In genomic region chr6:37426058-37426944, GRCh38 we compare ENCODE assay signal across 24 cellular contexts.
"Had no signal": no experiment of that assay in that cellular context is flagged by ENCODE, and none has a peak within 500 bp of the region (broad histone marks: within the 10 kb centered on the region; RNA-seq: fewer than 3 reads in every experiment).

No MANE protein-coding gene starts in this region.

- H3K27ac Mint-ChIP-seq: mesothelial cell of epicardium; naive thymus-derived CD4-positive, alpha-beta T cell; natural killer cell treated with Interleukin-12 subunit alpha and Interleukin-12 subunit beta and Interleukin-15 and Interleukin-18, amount 100 ng/mL, for 72 hours; stimulated activated effector memory CD8-positive, alpha-beta T cell treated with anti-CD3 and anti-CD28 coated beads, Interleukin-12 subunit alpha, Interleukin-12 subunit beta, amount 100 ng/mL, for 72 hours; stimulated activated naive CD8-positive, alpha-beta T cell treated with anti-CD3 and anti-CD28 coated beads, Interleukin-15, Interleukin-2, amounts not matched to agents 100 ng/mL and 50 ng/mL, for 24 hours had no signal

- H3K4me2 ChIP-seq: hepatocyte had no signal

- H2AFZ ChIP-seq: hepatocyte had no signal

- H3K9me3 Mint-ChIP-seq: natural killer cell treated with Interleukin-12 subunit alpha and Interleukin-12 subunit beta and Interleukin-15 and Interleukin-18, amount 100 ng/mL, for 72 hours; stimulated activated effector memory CD8-positive, alpha-beta T cell treated with anti-CD3 and anti-CD28 coated beads, Interleukin-12 subunit alpha, Interleukin-12 subunit beta, amount 100 ng/mL, for 72 hours; stimulated activated naive CD8-positive, alpha-beta T cell treated with anti-CD3 and anti-CD28 coated beads, Interleukin-15, Interleukin-2, amounts not matched to agents 100 ng/mL and 50 ng/mL, for 24 hours had no signal

- H3K4me1 Mint-ChIP-seq: mesothelial cell of epicardium; stimulated activated effector memory CD8-positive, alpha-beta T cell treated with anti-CD3 and anti-CD28 coated beads, Interleukin-12 subunit alpha, Interleukin-12 subunit beta, amount 100 ng/mL, for 72 hours had no signal

- H3K27ac ChIP-seq: hepatocyte, left ventricle myocardium inferior, pancreas, psoas muscle, skin epidermis, spleen, suprapubic skin, thoracic aorta, tibial artery, upper lobe of right lung had no signal

- H3K4me3 ChIP-seq: hepatocyte, left ventricle myocardium inferior, lung, pancreas, psoas muscle, skin epidermis, spleen, suprapubic skin, thoracic aorta, tibial artery, upper lobe of right lung had no signal

- H3K36me3 ChIP-seq: left ventricle myocardium inferior, pancreas, spleen, suprapubic skin, thoracic aorta, tibial artery, upper lobe of right lung had no signal

- FAIRE-seq: pancreas, urothelium cell line had no signal

- H3K27me3 ChIP-seq: hepatocyte, pancreas, suprapubic skin, tibial artery, upper lobe of right lung had no signal

- ATAC-seq: naive thymus-derived CD4-positive, alpha-beta T cell; natural killer cell treated with Interleukin-12 subunit alpha and Interleukin-12 subunit beta and Interleukin-15 and Interleukin-18, amount 100 ng/mL, for 72 hours; psoas muscle; sciatic nerve; stimulated activated effector memory CD8-positive, alpha-beta T cell treated with anti-CD3 and anti-CD28 coated beads, Interleukin-12 subunit alpha, Interleukin-12 subunit beta, amount 100 ng/mL, for 72 hours; upper lobe of right lung had no signal

- H3K4me3 Mint-ChIP-seq: mesothelial cell of epicardium; naive thymus-derived CD4-positive, alpha-beta T cell; natural killer cell treated with Interleukin-12 subunit alpha and Interleukin-12 subunit beta and Interleukin-15 and Interleukin-18, amount 100 ng/mL, for 72 hours; stimulated activated effector memory CD8-positive, alpha-beta T cell treated with anti-CD3 and anti-CD28 coated beads, Interleukin-12 subunit alpha, Interleukin-12 subunit beta, amount 100 ng/mL, for 72 hours; stimulated activated naive CD8-positive, alpha-beta T cell treated with anti-CD3 and anti-CD28 coated beads, Interleukin-15, Interleukin-2, amounts not matched to agents 100 ng/mL and 50 ng/mL, for 24 hours had no signal

- H3K9me3 ChIP-seq: left ventricle myocardium inferior, pancreas, psoas muscle, suprapubic skin, thoracic aorta, tibial artery, upper lobe of right lung had no signal

- H3K4me1 ChIP-seq: left ventricle myocardium inferior, pancreas, psoas muscle, spleen, suprapubic skin, tibial artery, upper lobe of right lung had no signal

- H3K36me3 Mint-ChIP-seq: natural killer cell treated with Interleukin-12 subunit alpha and Interleukin-12 subunit beta and Interleukin-15 and Interleukin-18, amount 100 ng/mL, for 72 hours; stimulated activated effector memory CD8-positive, alpha-beta T cell treated with anti-CD3 and anti-CD28 coated beads, Interleukin-12 subunit alpha, Interleukin-12 subunit beta, amount 100 ng/mL, for 72 hours had no signal

- DNase-seq: islet precursor cell; left ventricle myocardium inferior; mesendoderm; naive thymus-derived CD4-positive, alpha-beta T cell; nucleus accumbens; pancreas; psoas muscle; spleen; stimulated activated CD4-positive, alpha-beta T cell treated with anti-CD3 and anti-CD28 coated beads, Interleukin-4, amount 100 ng/mL, for 24 hours; stimulated activated naive CD4-positive, alpha-beta T cell; tibial artery; trophoblast cell; upper lobe of right lung had no signal

- H3K79me2 ChIP-seq: hepatocyte had no signal
